In genomic region chr12:56104109-56104814, GRCh38 we compare ENCODE assay signal across 8 cellular contexts. TPM values are rescaled to one million over a fixed set of nuclear protein-coding genes. Genes with fewer than 3 reads are reported as not detected.
DNase-seq lines count a peak whose midpoint lies in the region; ATAC-seq and TF ChIP-seq lines count a peak whose summit lies in the region.

TSS of gene PA2G4 (plus strand) at chr12:56104559. CDS start at chr12:56104738, 179 bp downstream.

- H3K4me1 ChIP-seq in adipocyte (ENCODE audit: control insufficient read depth, insufficient read depth, low read length) (peaks cover 24% of the 10 kb centered on the region), cardiac muscle cell (ENCODE audit: low read depth) (peaks cover 10% of the 10 kb centered on the region), trophoblast cell (ENCODE audit: control insufficient read depth in 1 of 2, insufficient read depth in 2 of 2, low read length in 2 of 2) (peaks cover 0 to 4% of the 10 kb centered on the region in 2 experiments), transverse colon (peaks cover 7 to 32% (median 24%) of the 10 kb centered on the region in 4 donors)

- peaks cover 10% of the 10 kb centered on the region for H3K79me2 ChIP-seq in trophoblast cell (ENCODE audit: control insufficient read depth, insufficient read depth, low read length, poor library complexity)

- H3K9ac ChIP-seq in adipocyte (ENCODE audit: low read length) = peak within 1 kb of the TSS; percentile 96
- H3K9ac ChIP-seq in trophoblast cell (ENCODE audit: low read length) = peak within 1 kb of the TSS; percentile 82

- peak; percentile 62 for TF ChIP-seq EP300 in transverse colon (IDR thresholded peaks at IDR 0.05; ENCODE audit: low read depth)

- WGBS in trophoblast cell (ENCODE audit: extremely low coverage, insufficient coverage, insufficient read length) = no CpG with 5 or more reads among the region's 60 CpGs
- 0% methylated on average over 17 to 43 of the region's 60 CpGs for WGBS in transverse colon (ENCODE audit: low coverage in 1 of 2), 2 donors

- ATAC-seq in HG02798 (IDR thresholded peaks at IDR 0.05; ENCODE audit: poor library complexity, unreplicated experiment) = peak; percentile 93

- no peak within 1 kb of the TSS for H3K23ac ChIP-seq in trophoblast cell (ENCODE audit: low read length)

- intact Hi-C loops in transverse colon (cut with DNase I; ENCODE audit: low total_unique reads) = no loop called here

- in situ Hi-C loops in transverse colon (cut with MboI; ENCODE audit: low pct_ligation_motif_present in 1 of 4, low pct_unique_long_range_greater_than_20kb in 1 of 4, low sequenced_read_pairs in 3 of 4) = no loop called here

- peak within 1 kb of the TSS; percentile 78 for H4K91ac ChIP-seq in trophoblast cell (ENCODE audit: low read depth, low read length)

- H2BK5ac ChIP-seq in trophoblast cell (ENCODE audit: low read depth, low read length, poor library complexity) = peak within 1 kb of the TSS; percentile 78

- peak within 1 kb of the TSS; percentile 98 for H2AFZ ChIP-seq in trophoblast cell (ENCODE audit: insufficient read depth, low read length, poor library complexity)

- peak within 1 kb of the TSS; percentile 65 for H2AK5ac ChIP-seq in trophoblast cell (ENCODE audit: low read length)

- H2BK120ac ChIP-seq in trophoblast cell (ENCODE audit: insufficient read depth, low read length, poor library complexity) = peak within 1 kb of the TSS; percentile 23

- H3K4ac ChIP-seq in trophoblast cell (ENCODE audit: low read depth, low read length) = peak within 1 kb of the TSS; percentile 90

- H3K27ac ChIP-seq in cardiac muscle cell = peak within 1 kb of the TSS; percentile 84
- peak within 1 kb of the TSS; percentile 81 for H3K27ac ChIP-seq in trophoblast cell (ENCODE audit: low read depth, low read length)
- H3K27ac ChIP-seq in transverse colon = peak within 1 kb of the TSS; percentile 86 to 96 (median 91)

- TF ChIP-seq POLR2A in transverse colon (IDR thresholded peaks at IDR 0.05) = peak; percentile 96

- peak within 1 kb of the TSS; percentile 97 for H3K4me2 ChIP-seq in trophoblast cell (ENCODE audit: low read length)

- DNase-seq in NCI-H1436 (lab: John Stamatoyannopoulos, UW) = peak; percentile 97
- peak; percentile 86 for DNase-seq in T follicular helper cell (ENCODE audit: low read depth)
- peak; percentile 100 for DNase-seq in adipocyte (ENCODE audit: low read depth)
- DNase-seq in cardiac muscle cell (ENCODE audit: low read depth in 1 of 2, low spot score in 1 of 2) = peak; percentile 99
- peak; percentile 100 for DNase-seq in trophoblast cell
- peak; percentile 98 for DNase-seq in transverse colon

- H3K4me3 ChIP-seq in GM12875 (ENCODE audit: low read depth, low read length) (peak within 1 kb of the TSS; percentile 82), adipocyte (ENCODE audit: low read length) (peak within 1 kb of the TSS; percentile 97), cardiac muscle cell (peak within 1 kb of the TSS; percentile 59), trophoblast cell (ENCODE audit: low read depth, low read length) (peak within 1 kb of the TSS; percentile 95), transverse colon (peak within 1 kb of the TSS; percentile 73 to 96 (median 79))

- H3K27me3 ChIP-seq in adipocyte (replicated peaks; ENCODE audit: control insufficient read depth, insufficient read depth, low read length) (no peaks in the 10 kb centered on the region), cardiac muscle cell (no peaks in the 10 kb centered on the region), trophoblast cell (ENCODE audit: insufficient read depth, low read length) (no peaks in the 10 kb centered on the region), transverse colon (no peaks in the 10 kb centered on the region)

- H2BK12ac ChIP-seq in trophoblast cell (ENCODE audit: low read length) = no peak within 1 kb of the TSS

- H3K36me3 ChIP-seq in adipocyte (ENCODE audit: control insufficient read depth, insufficient read depth, low read length, severe bottlenecking) (peaks cover 26% of the 10 kb centered on the region), cardiac muscle cell (peaks cover 20% of the 10 kb centered on the region), trophoblast cell (ENCODE audit: control insufficient read depth in 1 of 2, insufficient read depth in 2 of 2, low read length in 2 of 2) (peaks cover 23 to 36% of the 10 kb centered on the region in 2 experiments), transverse colon (peaks cover 0 to 23% (median 11%) of the 10 kb centered on the region in 4 donors)

- H3K79me1 ChIP-seq in trophoblast cell (ENCODE audit: low read length) = peaks cover 8% of the 10 kb centered on the region

- TF ChIP-seq CTCF in GM12875 (IDR thresholded peaks at IDR 0.05; ENCODE audit: borderline replicate concordance, insufficient read depth, low read depth, low read length) (no peak), cardiac muscle cell (IDR thresholded peaks at IDR 0.05; ENCODE audit: low read depth, low read length) (no peak), transverse colon (IDR thresholded peaks at IDR 0.05) (peak in 1 of 5 experiments; percentile 9)

- H3K9me3 ChIP-seq in adipocyte (ENCODE audit: control insufficient read depth, low read length) (no peaks in the 10 kb centered on the region), cardiac muscle cell (ENCODE audit: low read depth) (no peaks in the 10 kb centered on the region), trophoblast cell (ENCODE audit: insufficient read depth, low read depth, low read length) (no peaks in the 10 kb centered on the region), transverse colon (no peaks in the 10 kb centered on the region)

- H3K14ac ChIP-seq in trophoblast cell (ENCODE audit: low read length) = peak within 1 kb of the TSS; percentile 89

- peak within 1 kb of the TSS; percentile 76 for H4K12ac ChIP-seq in trophoblast cell (ENCODE audit: low read depth, low read length)

- peak within 1 kb of the TSS; percentile 85 for H4K8ac ChIP-seq in trophoblast cell (ENCODE audit: low read depth, low read length)

- peak within 1 kb of the TSS; percentile 87 for H3K18ac ChIP-seq in trophoblast cell (ENCODE audit: low read length)

RNA-seq across cellular contexts. Expression of gene PA2G4, which starts in this region (rescaled TPM):
- total RNA-seq in cardiac muscle cell (166 and 235 TPM in 2 replicates), transverse colon (10 to 100 TPM; 22.1 to 63.0 (median 44.8) TPM)
- polyA plus RNA-seq in cardiac muscle cell = 132 and 189 TPM in 2 replicates
- 131 and 133 TPM in 2 replicates for polyA plus RNA-seq in trophoblast cell (2013)

Comparison
In these comparisons a context has a peak if more than half of its experiments do, and no peak if none do; other contexts are left out.
1. Peak in every context shown above with its lines: DNase-seq, ATAC-seq, H3K4me3 ChIP-seq and H3K27ac ChIP-seq.